9 cellular contexts compared by ENCODE assay signal in the genomic region with DNA sequence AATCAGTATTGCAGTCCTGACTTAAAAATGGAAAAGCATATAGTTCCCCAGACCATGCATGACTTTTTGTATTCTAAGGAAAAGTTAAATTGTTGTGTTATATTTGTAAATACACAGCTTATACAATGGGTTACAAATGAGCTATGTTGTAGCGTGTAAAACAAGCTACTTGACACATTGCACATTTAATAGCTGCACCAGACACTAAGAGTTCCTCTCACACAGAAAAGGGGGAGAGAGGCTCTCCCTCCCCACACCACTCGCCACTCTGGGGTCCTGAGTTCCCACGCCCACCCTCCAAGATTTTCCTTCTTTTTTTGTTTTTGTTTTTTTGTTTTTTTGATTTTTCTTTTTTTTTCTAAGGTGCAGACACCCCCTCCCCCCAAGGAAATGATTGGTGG. TPM values are rescaled to one million over a fixed set of nuclear protein-coding genes. Genes with fewer than 3 reads are reported as not detected.
DNase-seq lines count a peak whose midpoint lies in the region; ATAC-seq and TF ChIP-seq lines count a peak whose summit lies in the region.
"Had no signal": no experiment of that assay in that cellular context is flagged by ENCODE, and none has a peak within 500 bp of the region (broad histone marks: within the 10 kb centered on the region; RNA-seq: fewer than 3 reads in every experiment).

No MANE protein-coding gene starts in this region.

- DNase-seq in HCEC 1CT (peak; percentile 6), glomerular endothelial cell (ENCODE audit: extremely low read depth, low read depth, low spot score) (peak; percentile 12), GM13977 (ENCODE audit: low spot score) (no peak), activated gamma-delta T cell treated with Interleukin-2 at 50 U/mL for 16 hours (no peak), MG63 (no peak), ACHN (no peak)
- DNase-seq in activated naive CD4-positive, alpha-beta T cell treated with anti-CD3 and anti-CD28 coated beads, Interleukin-2, amount 50 U/mL, for 72 hours (ENCODE audit: low spot score in 2 of 2): no peak

- peak overlapping the region; percentile 98 to 100 for H3K27ac Mint-ChIP-seq in activated naive CD4-positive, alpha-beta T cell treated with anti-CD3 and anti-CD28 coated beads, Interleukin-2, amount 50 U/mL, for 72 hours

- no peak for ATAC-seq in activated naive CD4-positive, alpha-beta T cell treated with anti-CD3 and anti-CD28 coated beads, Interleukin-2, amount 50 U/mL, for 72 hours
- ATAC-seq: Right ventricle myocardium inferior had no signal

- H3K4me3 ChIP-seq in skin epidermis (peak overlapping the region in 5 of 7 experiments; percentile 71 to 98 (median 72)), MG63 (no peak overlapping the region)

- in situ Hi-C loops in GM13977 (cut with MboI; ENCODE audit: low pct_unique_long_range_greater_than_20kb, low sequenced_read_pairs, unreplicated experiment): no loop called here
- in situ Hi-C loops in ACHN (cut with HindIII; ENCODE audit: low pct_ligation_motif_present, low pct_unique_long_range_greater_than_20kb, low sequenced_read_pairs): no loop called here

- H3K9me3 Mint-ChIP-seq in activated naive CD4-positive, alpha-beta T cell treated with anti-CD3 and anti-CD28 coated beads, Interleukin-2, amount 50 U/mL, for 72 hours: no peaks in the 10 kb centered on the region

- TF ChIP-seq CTCF in GM13977 (IDR thresholded peaks at IDR 0.05; ENCODE audit: extremely low read depth, insufficient read depth, missing control alignments): no peak

- peak overlapping the region in 20 of 21 experiments; percentile 44 to 100 (median 100) for H3K27ac ChIP-seq in skin epidermis

- H3K27me3 ChIP-seq in MG63: no peaks in the 10 kb centered on the region

- no peaks in the 10 kb centered on the region for H3K9me3 ChIP-seq in MG63

- H3K36me3 Mint-ChIP-seq in activated naive CD4-positive, alpha-beta T cell treated with anti-CD3 and anti-CD28 coated beads, Interleukin-2, amount 50 U/mL, for 72 hours: peaks cover 61 to 70% of the 10 kb centered on the region in 2 donors

- peaks cover 81% of the 10 kb centered on the region for H3K36me3 ChIP-seq in MG63

RNA-seq across cellular contexts. Expression of a gene that starts 6.3 kb away (rescaled TPM):
- 100 to 1,000 TPM in 1 of 2 donors, 10 to 100 TPM in 1; 85.2 to 126 TPM for total RNA-seq in activated naive CD4-positive, alpha-beta T cell treated with anti-CD3 and anti-CD28 coated beads, Interleukin-2, amount 50 U/mL, for 72 hours
- total RNA-seq in glomerular endothelial cell: 126 and 247 TPM in 2 replicates
- total RNA-seq in MG63 (2014; rRNA removed; shearing (Covaris generic); ENCODE audit: low replicate concordance): 38.8 and 40.4 TPM in 2 replicates

Comparison
In these comparisons a context has a peak if more than half of its experiments do, and no peak if none do; other contexts are left out.
1. DNase-seq: peak in HCEC 1CT (single experiment) and glomerular endothelial cell (single experiment); none in activated naive CD4-positive, alpha-beta T cell treated with anti-CD3 and anti-CD28 coated beads, Interleukin-2, amount 50 U/mL, for 72 hours (0 of 2), GM13977 (single experiment), activated gamma-delta T cell treated with Interleukin-2 at 50 U/mL for 16 hours (single experiment), MG63 (single experiment) and ACHN (single experiment).